15 cellular contexts compared by ENCODE assay signal in the genomic region with DNA sequence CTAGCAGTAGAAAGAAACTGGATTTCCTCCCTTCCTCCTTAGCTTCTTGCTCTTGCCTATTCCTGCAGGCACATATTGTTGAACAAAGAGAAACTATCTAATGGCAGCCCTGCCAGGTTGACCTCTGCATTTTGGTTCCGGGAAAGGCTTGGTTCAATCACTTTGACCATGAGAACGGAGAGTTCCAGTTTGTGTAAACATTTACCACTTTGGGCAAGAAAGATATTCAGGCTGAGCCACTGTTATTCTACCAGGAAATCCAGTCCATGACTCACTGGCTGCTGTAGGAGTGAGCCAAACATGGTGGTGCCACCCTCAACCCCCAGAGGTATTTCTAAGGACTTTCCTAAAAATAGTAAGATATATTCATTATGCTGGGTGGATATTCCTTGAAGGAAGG.
A peak's percentile ranks its signal among the peaks of the same experiment; 100 is the strongest.
DNase-seq lines count a peak whose midpoint lies in the region; ATAC-seq and TF ChIP-seq lines count a peak whose summit lies in the region.
"Had no signal": no experiment of that assay in that cellular context is flagged by ENCODE, and none has a peak within 500 bp of the region (broad histone marks: within the 10 kb centered on the region; RNA-seq: fewer than 3 reads in every experiment).

No MANE protein-coding gene starts in this region.

- no peak overlapping the region for H3K4me2 ChIP-seq in OCI-LY7 (ENCODE audit: low read length)
- H3K4me2 ChIP-seq: KMS-11 had no signal

- peaks cover 10 to 60% (median 38%) of the 10 kb centered on the region in 4 donors for H3K4me1 Mint-ChIP-seq in naive thymus-derived CD8-positive, alpha-beta T cell

- H3K36me3 Mint-ChIP-seq in naive thymus-derived CD8-positive, alpha-beta T cell: no peaks in the 10 kb centered on the region

- in situ Hi-C loops in Caki2 (cut with HindIII; ENCODE audit: low pct_unique_long_range_greater_than_20kb, low sequenced_read_pairs): no loop called here

- no TSS peak for BruUV-seq in OCI-LY7 (replicated peaks; lab: Mats Ljungman, UMichigan)

- POLR2A ChIA-PET in OCI-LY7 (lab: Charles Lee): no interaction called here
- POLR2A ChIA-PET in naive thymus-derived CD8-positive, alpha-beta T cell (lab: Charles Lee): no interaction called here

- peaks cover under 1% of the 10 kb centered on the region; the same call in 1 of the 2 replicates for H3K9me3 ChIP-seq in OCI-LY7 (ENCODE audit: low read length)

- no peak for TF ChIP-seq CTCF in OCI-LY7 (conservative IDR thresholded peaks at IDR 0.05; ENCODE audit: low read length)
- TF ChIP-seq CTCF in choroid plexus epithelial cell (conservative IDR thresholded peaks at IDR 0.05; ENCODE audit: low read depth, low read length): no peak

- no peaks in the 10 kb centered on the region for H3K79me2 ChIP-seq in OCI-LY7 (ENCODE audit: insufficient read depth, low read depth, low read length)

- H2AFZ ChIP-seq in OCI-LY7 (ENCODE audit: low read length): peak overlapping the region; percentile 49

- H3K27ac Mint-ChIP-seq in naive thymus-derived CD8-positive, alpha-beta T cell: peak overlapping the region in 7 of 10 donors; percentile 27 to 90 (median 80)
- H3K27ac Mint-ChIP-seq: effector memory CD8-positive, alpha-beta T cell had no signal

- peaks cover 0 to under 1% (median 0%) of the 10 kb centered on the region in 5 donors for H3K27me3 Mint-ChIP-seq in naive thymus-derived CD8-positive, alpha-beta T cell
- H3K27me3 Mint-ChIP-seq: effector memory CD8-positive, alpha-beta T cell had no signal

- no peaks in the 10 kb centered on the region for H3K36me3 ChIP-seq in OCI-LY7 (ENCODE audit: insufficient read depth, low read length)

- DNase-seq in Caki2 (ENCODE audit: low read depth): peak; percentile 27
- DNase-seq in OCI-LY7 (ENCODE audit: low spot score): no peak
- peak; percentile 11 for DNase-seq in choroid plexus epithelial cell (ENCODE audit: low read depth)
- DNase-seq in naive thymus-derived CD8-positive, alpha-beta T cell: no peak
- no peak for DNase-seq in UCSD-AML1 (lab: John Stamatoyannopoulos, UW; ENCODE audit: unreplicated experiment)
- DNase-seq in NCI-H2171 (lab: John Stamatoyannopoulos, UW): no peak
- DNase-seq in nucleus accumbens (lab: John Stamatoyannopoulos, UW): no peak
- DNase-seq: activated CD8-positive, alpha-beta memory T cell treated with anti-CD3 and anti-CD28 coated beads for 24 hours; anterior cingulate cortex; COR-L47; effector memory CD8-positive, alpha-beta T cell; head of caudate nucleus; mesendoderm; NCI-H2081 had no signal

- H3K27ac ChIP-seq in OCI-LY7 (ENCODE audit: low read depth, low read length, poor library complexity, severe bottlenecking): no peak overlapping the region
- H3K27ac ChIP-seq: KMS-11 had no signal

- peaks cover 58% of the 10 kb centered on the region for H3K4me1 ChIP-seq in OCI-LY7 (ENCODE audit: insufficient read depth, low read length, poor library complexity, severe bottlenecking)

- peaks cover 0 to 2% (median 0%) of the 10 kb centered on the region in 9 donors for H3K9me3 Mint-ChIP-seq in naive thymus-derived CD8-positive, alpha-beta T cell
- H3K9me3 Mint-ChIP-seq: effector memory CD8-positive, alpha-beta T cell had no signal

- ATAC-seq in naive thymus-derived CD8-positive, alpha-beta T cell: no peak
- ATAC-seq: effector memory CD8-positive, alpha-beta T cell had no signal

- H4K20me1 ChIP-seq in OCI-LY7 (ENCODE audit: insufficient read depth, low read length): no peaks in the 10 kb centered on the region

- intact Hi-C loops in OCI-LY7 (cut with micrococcal nuclease; ENCODE audit: unreplicated experiment): loop anchor here (5.0 kb wide), 1 partner anchor 171 kb away; no protein-coding TSS in a partner anchor

- no peaks in the 10 kb centered on the region for H3K9me2 ChIP-seq in OCI-LY7 (ENCODE audit: insufficient read depth, low read length)

- H3K4me3 ChIP-seq in OCI-LY7 (ENCODE audit: low read depth, low read length, poor library complexity, severe bottlenecking) (no peak overlapping the region), choroid plexus epithelial cell (ENCODE audit: low read depth, low read length) (no peak overlapping the region)

- CTCF ChIA-PET in OCI-LY7 (lab: Charles Lee; ENCODE audit: unreplicated experiment): interaction anchor here (1.0 kb wide), 1 partner anchor 18 kb away, joined by 3 read pairs; no protein-coding TSS in a partner anchor

- H3K4me3 Mint-ChIP-seq in naive thymus-derived CD8-positive, alpha-beta T cell: peak overlapping the region in 2 of 10 donors; percentile 27 to 34
- H3K4me3 Mint-ChIP-seq: effector memory CD8-positive, alpha-beta T cell had no signal

Comparison
In these comparisons a context has a peak if more than half of its experiments do, and no peak if none do; other contexts are left out.
1. DNase-seq: peak in Caki2 (single experiment) and choroid plexus epithelial cell (single experiment); none in OCI-LY7 (single experiment), naive thymus-derived CD8-positive, alpha-beta T cell (0 of 10), UCSD-AML1 (single experiment), NCI-H2171 (single experiment) and nucleus accumbens (0 of 56).